8 cellular contexts compared by ENCODE assay signal in the genomic region with DNA sequence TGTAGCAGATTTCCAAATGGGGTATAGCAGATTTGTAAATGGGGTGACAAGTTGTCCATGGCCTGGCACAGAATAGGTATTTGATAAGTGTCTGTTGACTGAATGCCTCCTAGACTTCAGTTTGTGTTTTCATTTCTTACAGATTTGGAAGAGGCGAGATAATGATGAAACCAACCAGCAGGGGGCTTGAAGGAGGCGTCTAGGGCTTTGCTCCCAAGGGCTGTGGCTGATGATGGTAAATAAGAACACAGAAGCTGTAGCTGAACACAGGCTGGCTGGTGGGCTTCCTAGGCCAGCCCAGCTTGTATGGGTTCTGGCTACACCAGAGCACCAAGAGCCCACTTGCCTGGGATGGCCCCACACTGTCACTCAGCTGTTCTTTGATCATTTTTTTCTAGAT. TPM values are rescaled to one million over a fixed set of nuclear protein-coding genes. Genes with fewer than 3 reads are reported as not detected.
DNase-seq lines count a peak whose midpoint lies in the region; ATAC-seq, FAIRE-seq and TF ChIP-seq lines count a peak whose summit lies in the region.

No MANE protein-coding gene starts in this region.

- peak in 1 of 2 experiments; percentile 37; a peak in 1 of 4 replicates for TF ChIP-seq RAD21 in K562 (CRISPR knock-in tag; conservative IDR thresholded peaks at IDR 0.05 in 1 of 2, IDR thresholded peaks at IDR 0.05 in 1 of 2)

- H3K9me3 ChIP-seq in K562 (replicated peaks; ENCODE audit: control insufficient read depth, insufficient read depth, low read depth, low read length): no peaks in the 10 kb centered on the region

- no peaks in the 10 kb centered on the region for H3K4me1 Mint-ChIP-seq in activated CD4-positive, alpha-beta T cell treated with anti-CD3 and anti-CD28 coated beads for 36 hours
- H3K4me1 Mint-ChIP-seq in nephron: no peaks in the 10 kb centered on the region

- CTCF ChIA-PET in activated CD4-positive, alpha-beta T cell treated with anti-CD3 and anti-CD28 coated beads for 36 hours (lab: Charles Lee): interaction anchor here (0.5 to 2.8 kb wide), 9 partner anchors 9 to 870 kb away, joined by 3 to 26 read pairs (median 5); no protein-coding TSS in a partner anchor
- CTCF ChIA-PET in K562 (lab: Yijun Ruan, JAX; ENCODE audit: low intra/inter-chr PET ratio): interaction anchor here (0.7 kb wide), 1 partner anchor 9 kb away, joined by 3 read pairs; no protein-coding TSS in a partner anchor

- H3K27ac Mint-ChIP-seq in activated CD4-positive, alpha-beta T cell treated with anti-CD3 and anti-CD28 coated beads for 36 hours: peak overlapping the region; percentile 65
- peak overlapping the region in 1 of 3 experiments; percentile 2 for H3K27ac Mint-ChIP-seq in nephron

- DNase-seq in activated CD4-positive, alpha-beta T cell treated with anti-CD3 and anti-CD28 coated beads for 36 hours: peak; percentile 35
- no peak for DNase-seq in activated CD4-positive, alpha-beta T cell treated with anti-CD3 and anti-CD28 coated beads, Interleukin-2, amount 50 U/mL, for 1 hour
- DNase-seq in K562 (ENCODE audit: extremely low read depth in 1 of 4, low spot score in 3 of 4): peak; percentile 41 to 63 (median 49)
- DNase-seq in GF-D8 (lab: John Stamatoyannopoulos, UW): no peak
- DNase-seq in kidney glomerular epithelial cell (lab: John Stamatoyannopoulos, UW): no peak
- no peak for DNase-seq in DMS153 (lab: John Stamatoyannopoulos, UW)

- no peak overlapping the region for H3K4me2 ChIP-seq in K562 (ENCODE audit: insufficient read depth, low read length)

- H3K79me2 ChIP-seq in K562 (ENCODE audit: control insufficient read depth, insufficient read depth, low read length): no peaks in the 10 kb centered on the region

- in situ Hi-C loops in K562 (cut with MboI): no loop called here

- H3K36me3 Mint-ChIP-seq in activated CD4-positive, alpha-beta T cell treated with anti-CD3 and anti-CD28 coated beads for 36 hours (ENCODE audit: low read depth): peaks cover 53% of the 10 kb centered on the region
- peaks cover 73% of the 10 kb centered on the region for H3K36me3 Mint-ChIP-seq in nephron (ENCODE audit: low read depth)

- TF ChIP-seq POLR2A in K562 (conservative IDR thresholded peaks at IDR 0.05): no peak

- BruUV-seq in K562 (replicated peaks; lab: Mats Ljungman, UMichigan): no TSS peak

- no peak overlapping the region for H3K9ac ChIP-seq in K562 (ENCODE audit: insufficient read depth in 1 of 2, low read depth in 2 of 2, low read length in 2 of 2)

- H3K4me1 ChIP-seq in K562 (replicated peaks in 1 of 2; ENCODE audit: control insufficient read depth in 2 of 2, insufficient read depth in 2 of 2, low read length in 2 of 2): no peaks in the 10 kb centered on the region

- WGBS in K562 (ENCODE audit: insufficient coverage, low coverage, missing lambda C conversion rate): 71% methylated on average over 2 of the region's 2 CpGs

- no peak overlapping the region for H3K4me3 Mint-ChIP-seq in activated CD4-positive, alpha-beta T cell treated with anti-CD3 and anti-CD28 coated beads for 36 hours
- no peak overlapping the region for H3K4me3 Mint-ChIP-seq in nephron

- no peaks in the 10 kb centered on the region for H3K9me1 ChIP-seq in K562 (ENCODE audit: control insufficient read depth, insufficient read depth, low read length)

- TF ChIP-seq EP300 in K562 (IDR thresholded peaks at IDR 0.05; ENCODE audit: low read length): no peak

- peak; percentile 29 for TF ChIP-seq CTCF in LNCAP (IDR thresholded peaks at IDR 0.05)
- TF ChIP-seq CTCF in K562 (IDR thresholded peaks at IDR 0.05 in 2 of 3, conservative IDR thresholded peaks at IDR 0.05 in 1 of 3; ENCODE audit: insufficient read depth in 2 of 3, low read depth in 1 of 3, low read length in 3 of 3): peak; percentile 45 to 59 (median 49)
- peak; percentile 29 to 34 (median 32) for TF ChIP-seq CTCF in nephron (IDR thresholded peaks at IDR 0.05; ENCODE audit: unreplicated experiment in 3 of 3)

- no peaks in the 10 kb centered on the region for H3K9me3 Mint-ChIP-seq in activated CD4-positive, alpha-beta T cell treated with anti-CD3 and anti-CD28 coated beads for 36 hours (ENCODE audit: low read depth)
- H3K9me3 Mint-ChIP-seq in nephron: no peaks in the 10 kb centered on the region

- H3K27me3 ChIP-seq in K562 (ENCODE audit: control insufficient read depth in 2 of 2, insufficient read depth in 2 of 2, low read length in 2 of 2): no peaks in the 10 kb centered on the region

- no peak overlapping the region for H3K27ac ChIP-seq in K562 (ENCODE audit: extremely low read depth, low read depth, low read length)

- peak; percentile 36 for ATAC-seq in activated CD4-positive, alpha-beta T cell treated with anti-CD3 and anti-CD28 coated beads for 36 hours
- peak; percentile 80 for ATAC-seq in K562

- H3K36me3 ChIP-seq in K562 (ENCODE audit: control insufficient read depth, insufficient read depth, low read length): peaks cover 93% of the 10 kb centered on the region

- H3K27me3 Mint-ChIP-seq in activated CD4-positive, alpha-beta T cell treated with anti-CD3 and anti-CD28 coated beads for 36 hours: no peaks in the 10 kb centered on the region
- no peaks in the 10 kb centered on the region for H3K27me3 Mint-ChIP-seq in nephron (ENCODE audit: low read depth)

- intact Hi-C loops in activated CD4-positive, alpha-beta T cell treated with anti-CD3 and anti-CD28 coated beads for 36 hours (cut with DNase I, micrococcal nuclease): no loop called here
- intact Hi-C loops in K562 (cut with micrococcal nuclease): no loop called here

- H2AFZ ChIP-seq in K562 (ENCODE audit: low read depth, low read length): no peak overlapping the region

- H4K20me1 ChIP-seq in K562 (replicated peaks; ENCODE audit: control insufficient read depth, insufficient read depth, low read length): 0 out of 2 replicates have a peak, but pooled peaks cover 3% of the 10 kb centered on the region

- FAIRE-seq in K562 (lab: Jason Lieb, UNC): peak; percentile 77

- H3K4me3 ChIP-seq in K562: no peak overlapping the region

- POLR2A ChIA-PET in activated CD4-positive, alpha-beta T cell treated with anti-CD3 and anti-CD28 coated beads for 36 hours (lab: Charles Lee): interaction anchor here (0.6 kb wide), 1 partner anchor 218 kb away, joined by 3 read pairs; no protein-coding TSS in a partner anchor
- POLR2A ChIA-PET in K562 (lab: Yijun Ruan, JAX): interaction anchor here (0.7 to 2.8 kb wide), 4 partner anchors 10 to 110 kb away, joined by 3 to 17 read pairs (median 3); partner anchors contain the start of gene MAT2A

RNA-seq across cellular contexts. Expression of gene SFTPB, which starts 19.4 kb away (rescaled TPM):
- not detected for total RNA-seq in activated CD4-positive, alpha-beta T cell treated with anti-CD3 and anti-CD28 coated beads for 36 hours
- not detected in 2 replicates for total RNA-seq in K562 (2011; cell fraction: chromatin; rRNA removed; ENCODE audit: low replicate concordance)
- not detected in 2 replicates for total RNA-seq in K562 (2011; cell fraction: nucleolus; rRNA removed)
- not detected in 2 replicates for total RNA-seq in K562 (2011; cell fraction: nucleoplasm; rRNA removed)
- total RNA-seq in K562 (2014; rRNA removed) (not detected in 2 replicates), K562 (2014; rRNA removed; fragmentation: Illumina TruSeq; extraction: Trizol) (not detected in 2 replicates), K562 (2015; rRNA removed; fragmentation: Illumina TruSeq; extraction: Trizol) (not detected in 2 replicates), K562 (2021) (7.0 and 8.5 TPM in 2 replicates)
- polyA plus RNA-seq in K562 (2011; rRNA removed) (not detected in 2 replicates), K562 (2014; fragmentation: Illumina TruSeq; extraction: Trizol) (not detected in 2 replicates), K562 (2014; fragmentation: Nextera tagmentation; extraction: Ambion mirVana) (under 1 TPM in 1 of 2 experiments, not detected in 1; 0.03 TPM), K562 (2014; rRNA removed) (not detected in 2 replicates)
- not detected in 2 replicates for polyA plus RNA-seq in K562 (2011; cell fraction: cytosol; rRNA removed)
- not detected in 2 replicates for polyA plus RNA-seq in K562 (2011; cell fraction: nucleus; rRNA removed)
- polyA plus RNA-seq in K562 (2012): not detected in 2 replicates
- not detected in 2 replicates for polyA minus RNA-seq in K562 (2011; rRNA and poly(A)+ RNA removed)
- polyA minus RNA-seq in K562 (2011; cell fraction: cytosol; rRNA and poly(A)+ RNA removed): not detected in 2 replicates
- not detected in 2 replicates for polyA minus RNA-seq in K562 (2011; cell fraction: nucleus; rRNA and poly(A)+ RNA removed)

RNA-seq across cellular contexts. Expression of gene USP39, which starts 32.6 kb away (rescaled TPM):
- 10 to 100 TPM; 81.2 to 95.3 TPM for total RNA-seq in activated CD4-positive, alpha-beta T cell treated with anti-CD3 and anti-CD28 coated beads for 36 hours
- total RNA-seq in K562 (2011; cell fraction: chromatin; rRNA removed; ENCODE audit: low replicate concordance): 135 and 208 TPM in 2 replicates
- 115 and 138 TPM in 2 replicates for total RNA-seq in K562 (2011; cell fraction: nucleolus; rRNA removed)
- 129 and 174 TPM in 2 replicates for total RNA-seq in K562 (2011; cell fraction: nucleoplasm; rRNA removed)
- total RNA-seq in K562 (2014; rRNA removed) (145 and 183 TPM in 2 replicates), K562 (2014; rRNA removed; fragmentation: Illumina TruSeq; extraction: Trizol) (119 and 123 TPM in 2 replicates), K562 (2015; rRNA removed; fragmentation: Illumina TruSeq; extraction: Trizol) (128 and 131 TPM in 2 replicates), K562 (2021) (121 and 124 TPM in 2 replicates)
- polyA plus RNA-seq in K562 (2011; rRNA removed) (103 and 153 TPM in 2 replicates), K562 (2014; fragmentation: Illumina TruSeq; extraction: Trizol) (152 and 167 TPM in 2 replicates), K562 (2014; fragmentation: Nextera tagmentation; extraction: Ambion mirVana) (10 to 100 TPM; 63.3 to 68.4 TPM), K562 (2014; rRNA removed) (130 and 144 TPM in 2 replicates)
- polyA plus RNA-seq in K562 (2011; cell fraction: cytosol; rRNA removed): 84.8 and 132 TPM in 2 replicates
- polyA plus RNA-seq in K562 (2011; cell fraction: nucleus; rRNA removed): 110 and 190 TPM in 2 replicates
- polyA plus RNA-seq in K562 (2012): 88.5 and 121 TPM in 2 replicates
- 87.9 and 140 TPM in 2 replicates for polyA minus RNA-seq in K562 (2011; rRNA and poly(A)+ RNA removed)
- 38.3 and 80.0 TPM in 2 replicates for polyA minus RNA-seq in K562 (2011; cell fraction: cytosol; rRNA and poly(A)+ RNA removed)
- 58.9 and 61.4 TPM in 2 replicates for polyA minus RNA-seq in K562 (2011; cell fraction: nucleus; rRNA and poly(A)+ RNA removed)

RNA-seq across cellular contexts. Expression of gene C2orf68, which starts 36.8 kb away (rescaled TPM):
- total RNA-seq in activated CD4-positive, alpha-beta T cell treated with anti-CD3 and anti-CD28 coated beads for 36 hours: 10 to 100 TPM; 33.7 to 47.2 TPM
- 48.1 and 80.4 TPM in 2 replicates for total RNA-seq in K562 (2011; cell fraction: chromatin; rRNA removed; ENCODE audit: low replicate concordance)
- 45.8 and 61.2 TPM in 2 replicates for total RNA-seq in K562 (2011; cell fraction: nucleolus; rRNA removed)
- 58.4 and 76.0 TPM in 2 replicates for total RNA-seq in K562 (2011; cell fraction: nucleoplasm; rRNA removed)
- 22.1 and 33.2 TPM in 2 replicates for total RNA-seq in K562 (2014; rRNA removed)
- total RNA-seq in K562 (2014; rRNA removed; fragmentation: Illumina TruSeq; extraction: Trizol): 29.4 and 31.7 TPM in 2 replicates
- total RNA-seq in K562 (2015; rRNA removed; fragmentation: Illumina TruSeq; extraction: Trizol): 26.8 and 30.1 TPM in 2 replicates
- total RNA-seq in K562 (2021): 36.6 and 41.6 TPM in 2 replicates
- polyA plus RNA-seq in K562 (2011; rRNA removed): 32.6 and 50.0 TPM in 2 replicates
- 29.4 and 39.0 TPM in 2 replicates for polyA plus RNA-seq in K562 (2011; cell fraction: cytosol; rRNA removed)
- 36.4 and 51.5 TPM in 2 replicates for polyA plus RNA-seq in K562 (2011; cell fraction: nucleus; rRNA removed)
- 25.7 and 42.8 TPM in 2 replicates for polyA plus RNA-seq in K562 (2012)
- 31.7 and 31.8 TPM in 2 replicates for polyA plus RNA-seq in K562 (2014; fragmentation: Illumina TruSeq; extraction: Trizol)
- polyA plus RNA-seq in K562 (2014; fragmentation: Nextera tagmentation; extraction: Ambion mirVana): 10 to 100 TPM; 33.1 to 33.4 TPM
- polyA plus RNA-seq in K562 (2014; rRNA removed): 27.5 and 31.5 TPM in 2 replicates
- polyA minus RNA-seq in K562 (2011; rRNA and poly(A)+ RNA removed): 24.7 and 40.2 TPM in 2 replicates
- 13.6 and 33.5 TPM in 2 replicates for polyA minus RNA-seq in K562 (2011; cell fraction: cytosol; rRNA and poly(A)+ RNA removed)
- 15.9 and 17.7 TPM in 2 replicates for polyA minus RNA-seq in K562 (2011; cell fraction: nucleus; rRNA and poly(A)+ RNA removed)

RNA-seq across cellular contexts. Expression of gene GNLY, which starts 45.5 kb away (rescaled TPM):
- 10 to 100 TPM; 18.9 to 21.6 TPM for total RNA-seq in activated CD4-positive, alpha-beta T cell treated with anti-CD3 and anti-CD28 coated beads for 36 hours
- 0.21 TPM in 1 of 2 replicates, not detected in the other for total RNA-seq in K562 (2011; cell fraction: chromatin; rRNA removed; ENCODE audit: low replicate concordance)
- total RNA-seq in K562 (2011; cell fraction: nucleolus; rRNA removed): not detected in 2 replicates
- total RNA-seq in K562 (2011; cell fraction: nucleoplasm; rRNA removed): 0.99 TPM in 1 of 2 replicates, not detected in the other
- not detected in 2 replicates for total RNA-seq in K562 (2014; rRNA removed)
- total RNA-seq in K562 (2014; rRNA removed; fragmentation: Illumina TruSeq; extraction: Trizol): not detected in 2 replicates
- total RNA-seq in K562 (2015; rRNA removed; fragmentation: Illumina TruSeq; extraction: Trizol): not detected in 2 replicates
- total RNA-seq in K562 (2021): not detected in 2 replicates
- polyA plus RNA-seq in K562 (2011; rRNA removed): not detected in 2 replicates
- 0.03 TPM in 1 of 2 replicates, not detected in the other for polyA plus RNA-seq in K562 (2011; cell fraction: cytosol; rRNA removed)
- polyA plus RNA-seq in K562 (2011; cell fraction: nucleus; rRNA removed): 0.06 TPM in 1 of 2 replicates, not detected in the other
- polyA plus RNA-seq in K562 (2012): 0.37 TPM in 1 of 2 replicates, not detected in the other
- not detected in 2 replicates for polyA plus RNA-seq in K562 (2014; fragmentation: Illumina TruSeq; extraction: Trizol)
- not detected for polyA plus RNA-seq in K562 (2014; fragmentation: Nextera tagmentation; extraction: Ambion mirVana)
- not detected in 2 replicates for polyA plus RNA-seq in K562 (2014; rRNA removed)
- not detected in 2 replicates for polyA minus RNA-seq in K562 (2011; rRNA and poly(A)+ RNA removed)
- polyA minus RNA-seq in K562 (2011; cell fraction: cytosol; rRNA and poly(A)+ RNA removed): not detected in 2 replicates
- not detected in 2 replicates for polyA minus RNA-seq in K562 (2011; cell fraction: nucleus; rRNA and poly(A)+ RNA removed)

RNA-seq across cellular contexts. Expression of gene TMEM150A, which starts 46.1 kb away (rescaled TPM):
- 1 to 10 TPM; 1.3 to 2.5 TPM for total RNA-seq in activated CD4-positive, alpha-beta T cell treated with anti-CD3 and anti-CD28 coated beads for 36 hours
- total RNA-seq in K562 (2011; cell fraction: chromatin; rRNA removed; ENCODE audit: low replicate concordance): 12.3 and 50.7 TPM in 2 replicates
- 25.1 and 34.9 TPM in 2 replicates for total RNA-seq in K562 (2011; cell fraction: nucleolus; rRNA removed)
- total RNA-seq in K562 (2011; cell fraction: nucleoplasm; rRNA removed): 20.9 and 29.0 TPM in 2 replicates
- total RNA-seq in K562 (2014; rRNA removed) (8.4 and 12.9 TPM in 2 replicates), K562 (2014; rRNA removed; fragmentation: Illumina TruSeq; extraction: Trizol) (3.6 and 6.0 TPM in 2 replicates), K562 (2015; rRNA removed; fragmentation: Illumina TruSeq; extraction: Trizol) (7.4 and 8.4 TPM in 2 replicates), K562 (2021) (13.3 and 15.5 TPM in 2 replicates)
- polyA plus RNA-seq in K562 (2011; rRNA removed) (8.9 and 9.6 TPM in 2 replicates), K562 (2014; fragmentation: Illumina TruSeq; extraction: Trizol) (17.1 and 20.8 TPM in 2 replicates), K562 (2014; fragmentation: Nextera tagmentation; extraction: Ambion mirVana) (1 to 10 TPM; 3.9 to 5.3 TPM), K562 (2014; rRNA removed) (12.9 and 16.2 TPM in 2 replicates)
- polyA plus RNA-seq in K562 (2011; cell fraction: cytosol; rRNA removed): 7.1 and 29.5 TPM in 2 replicates
- polyA plus RNA-seq in K562 (2011; cell fraction: nucleus; rRNA removed): 31.7 and 96.1 TPM in 2 replicates
- polyA plus RNA-seq in K562 (2012): 11.9 and 15.8 TPM in 2 replicates
- 3.5 and 7.0 TPM in 2 replicates for polyA minus RNA-seq in K562 (2011; rRNA and poly(A)+ RNA removed)
- 3.9 and 9.4 TPM in 2 replicates for polyA minus RNA-seq in K562 (2011; cell fraction: cytosol; rRNA and poly(A)+ RNA removed)
- 7.6 and 11.0 TPM in 2 replicates for polyA minus RNA-seq in K562 (2011; cell fraction: nucleus; rRNA and poly(A)+ RNA removed)

Comparison
In these comparisons a context has a peak if more than half of its experiments do, and no peak if none do; other contexts are left out.
1. DNase-seq: peak in activated CD4-positive, alpha-beta T cell treated with anti-CD3 and anti-CD28 coated beads for 36 hours (single experiment) and K562 (4 of 4); none in activated CD4-positive, alpha-beta T cell treated with anti-CD3 and anti-CD28 coated beads, Interleukin-2, amount 50 U/mL, for 1 hour (single experiment), GF-D8 (single experiment), kidney glomerular epithelial cell (single experiment) and DMS153 (single experiment).
2. Peak in every context shown above with its lines, with median percentiles within 50 percentile points of each other: CTCF ChIP-seq.